In genomic region chr3:194054941-194055340, GRCh38 we compare ENCODE assay signal across 34 cellular contexts.
"Had no signal": no experiment of that assay in that cellular context is flagged by ENCODE, and none has a peak within 500 bp of the region (broad histone marks: within the 10 kb centered on the region; RNA-seq: fewer than 3 reads in every experiment).

No MANE protein-coding gene starts in this region.

- H3K4me1 ChIP-seq: parathyroid adenoma had no signal

- DNase-seq: activated CD4-positive, alpha-beta T cell treated with anti-CD3 and anti-CD28 coated beads for 1 hour; activated CD4-positive, alpha-beta T cell treated with anti-CD3 and anti-CD28 coated beads, Interleukin-2, amount 10 ng/mL, durations not matched to agents 7 days and 5 days; activated CD8-positive, alpha-beta T cell treated with anti-CD3 and anti-CD28 coated beads for 36 hours; activated gamma-delta T cell treated with Interleukin-2 at 50 U/mL for 16 hours; activated naive CD4-positive, alpha-beta T cell treated with anti-CD3 and anti-CD28 coated beads, Interleukin-2, amount 50 U/mL, for 16 hours; activated T-cell treated with anti-CD3 and anti-CD28 coated beads, Interleukin-2, amount 50 U/mL, for 4 hours; amniotic stem cell; caudate nucleus; cortex of kidney; effector memory CD8-positive, alpha-beta T cell; head of caudate nucleus; hippocampal formation; immature natural killer cell; kidney; left colon; mammary epithelial cell; naive B cell; nephron progenitor cell; nucleus accumbens; psoas muscle; stimulated activated CD4-positive, alpha-beta T cell treated with anti-CD3 and anti-CD28 coated beads, Interleukin-1b, Interleukin-23, amount 100 ng/mL, for 48 hours; stimulated activated CD4-positive, alpha-beta T cell treated with anti-CD3 and anti-CD28 coated beads, Interleukin-4, amount 100 ng/mL, for 4 hours; stimulated activated CD8-positive, alpha-beta memory T cell treated with anti-CD3 and anti-CD28 coated beads, Interleukin-4, amount 100 ng/mL, for 48 hours; T-helper 9 cell; tibial artery; upper lobe of right lung had no signal

- ATAC-seq: activated CD8-positive, alpha-beta T cell treated with anti-CD3 and anti-CD28 coated beads for 36 hours; activated T-cell treated with anti-CD3 and anti-CD28 coated beads, Interleukin-2, amount 50 U/mL, for 4 hours; activated T-helper 17 cell treated with anti-CD3 and anti-CD28 coated beads, Interleukin-2, amount 50 U/mL, for 72 hours; effector memory CD8-positive, alpha-beta T cell; left colon; psoas muscle; stimulated activated memory B cell treated with anti-CD40 and anti-IgM and Interleukin-4, amounts not matched to agents 10 μg/mL and 1 μg/mL and 100 μg/mL, for 72 hours; upper lobe of right lung had no signal

- H3K27ac Mint-ChIP-seq: activated CD4-positive, alpha-beta T cell treated with anti-CD3 and anti-CD28 coated beads, Interleukin-2, amount 10 ng/mL, durations not matched to agents 7 days and 5 days; activated CD8-positive, alpha-beta T cell treated with anti-CD3 and anti-CD28 coated beads for 36 hours; activated T-helper 17 cell treated with anti-CD3 and anti-CD28 coated beads, Interleukin-2, amount 50 U/mL, for 72 hours; effector memory CD8-positive, alpha-beta T cell; immature natural killer cell; mesothelial cell of epicardium; naive B cell; nephron progenitor cell; stimulated activated memory B cell treated with anti-CD40 and anti-IgM and Interleukin-4, amounts not matched to agents 10 μg/mL and 1 μg/mL and 100 μg/mL, for 72 hours had no signal

- H3K27ac ChIP-seq: parathyroid adenoma, psoas muscle, right atrium auricular region, suprapubic skin, tibial artery, upper lobe of right lung had no signal

- H3K36me3 ChIP-seq: right atrium auricular region, suprapubic skin, tibial artery, upper lobe of right lung had no signal

- H3K27me3 Mint-ChIP-seq: stimulated activated memory B cell treated with anti-CD40 and anti-IgM and Interleukin-4, amounts not matched to agents 10 μg/mL and 1 μg/mL and 100 μg/mL, for 72 hours had no signal

- H3K27me3 ChIP-seq: right atrium auricular region, suprapubic skin, upper lobe of right lung had no signal

- H3K79me2 ChIP-seq: parathyroid adenoma had no signal

- H3K9ac ChIP-seq: parathyroid adenoma had no signal

- H2AFZ ChIP-seq: parathyroid adenoma had no signal

- FAIRE-seq: endothelial cell of umbilical vein, kidney had no signal

- H3K4me2 ChIP-seq: smooth muscle cell had no signal

- H3K4me3 Mint-ChIP-seq: activated CD4-positive, alpha-beta T cell treated with anti-CD3 and anti-CD28 coated beads, Interleukin-2, amount 10 ng/mL, durations not matched to agents 7 days and 5 days; activated CD8-positive, alpha-beta T cell treated with anti-CD3 and anti-CD28 coated beads for 36 hours; activated T-cell treated with anti-CD3 and anti-CD28 coated beads, Interleukin-2, amount 50 U/mL, for 4 hours; activated T-helper 17 cell treated with anti-CD3 and anti-CD28 coated beads, Interleukin-2, amount 50 U/mL, for 72 hours; effector memory CD8-positive, alpha-beta T cell; immature natural killer cell; mesothelial cell of epicardium; naive B cell; nephron progenitor cell; stimulated activated memory B cell treated with anti-CD40 and anti-IgM and Interleukin-4, amounts not matched to agents 10 μg/mL and 1 μg/mL and 100 μg/mL, for 72 hours had no signal

- H3K4me3 ChIP-seq: psoas muscle, right atrium auricular region, smooth muscle cell, suprapubic skin, tibial artery, upper lobe of right lung had no signal
